In the genomic region with DNA sequence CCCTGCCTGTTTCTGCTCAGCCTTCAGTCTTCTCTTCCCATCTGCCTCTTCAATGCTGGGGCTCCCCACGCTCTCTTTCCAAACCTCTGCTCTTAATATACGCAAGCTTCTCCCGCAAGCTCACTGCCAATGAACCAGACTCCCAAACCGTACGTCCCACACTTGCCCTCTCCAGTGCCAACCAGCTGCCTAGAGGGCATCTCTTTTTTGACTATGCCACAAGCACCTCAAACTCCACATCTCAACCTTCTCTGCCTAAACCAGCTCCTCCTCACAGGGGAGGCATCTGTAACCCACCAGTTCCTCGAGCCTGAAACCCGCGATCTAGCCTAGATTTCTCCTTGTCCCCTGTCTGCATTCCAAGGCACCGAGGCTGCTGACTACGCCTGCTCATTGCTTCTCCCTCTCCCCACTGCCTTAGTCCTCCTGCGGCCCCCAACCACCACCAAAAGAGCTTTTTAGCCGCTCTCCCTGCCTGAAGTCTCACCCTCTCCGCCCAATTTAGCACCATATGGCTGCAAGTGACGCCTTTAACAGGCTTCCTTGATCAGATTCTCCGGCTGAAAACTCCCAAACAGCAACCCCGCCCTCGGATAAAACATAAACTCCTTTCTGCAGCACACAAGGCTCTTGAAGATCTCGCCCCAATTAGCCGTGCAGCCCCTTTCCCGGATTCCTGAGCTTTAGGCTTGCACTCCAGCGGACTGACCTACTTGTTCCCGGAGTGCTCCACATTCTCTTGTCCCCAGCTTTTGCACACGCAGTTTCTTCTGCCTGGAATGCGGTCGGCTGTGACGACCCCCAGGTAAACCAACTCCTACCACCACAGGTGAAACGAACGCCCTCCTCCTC, we compare ENCODE assay signal across 6 cellular contexts. TPM values are rescaled to one million over a fixed set of nuclear protein-coding genes. Genes with fewer than 3 reads are reported as not detected.
DNase-seq lines count a peak whose midpoint lies in the region; TF ChIP-seq lines count a peak whose summit lies in the region.

No MANE protein-coding gene starts in this region.

- H3K27me3 Mint-ChIP-seq in MCF 10A (ENCODE audit: insufficient read depth, unreplicated experiment): no peaks in the 10 kb centered on the region

- no peaks in the 10 kb centered on the region for H3K9me3 ChIP-seq in neural cell (ENCODE audit: low read length)

- CTCF ChIA-PET in MCF 10A (lab: Yijun Ruan, JAX): interaction anchor here (0.6 to 2.4 kb wide), 6 partner anchors 9 to 1020 kb away, joined by 3 to 11 read pairs (median 3); no protein-coding TSS in a partner anchor

- H3K4me3 ChIP-seq in neural cell (ENCODE audit: low read length): peak overlapping the region; percentile 79

- DNase-seq in NCI-H1694 treated with DMSO at 0.1 percent for 48 hours (lab: John Stamatoyannopoulos, UW): peak; percentile 28
- DNase-seq in NCI-H1694 (lab: John Stamatoyannopoulos, UW): no peak
- no peak for DNase-seq in MCF 10A (ENCODE audit: unreplicated experiment)
- no peak for DNase-seq in COR-L47 (lab: John Stamatoyannopoulos, UW)
- no peak for DNase-seq in GM20000 (ENCODE audit: low spot score)

- H3K4me3 Mint-ChIP-seq in MCF 10A (ENCODE audit: unreplicated experiment): peak overlapping the region; percentile 90

- peak overlapping the region; percentile 50 for H3K27ac ChIP-seq in neural cell (ENCODE audit: low read length)

- H3K9ac ChIP-seq in neural cell (ENCODE audit: low read length): peak overlapping the region; percentile 75

- no TSS peak for BruUV-seq in MCF 10A (replicated peaks; lab: Mats Ljungman, UMichigan)

- peak overlapping the region; percentile 92 for H3K4me2 ChIP-seq in neural cell (ENCODE audit: low read length)

- peaks cover 3% of the 10 kb centered on the region for H3F3A ChIP-seq in neural cell (ENCODE audit: insufficient read depth, low read length, poor library complexity, severe bottlenecking)

- TF ChIP-seq CTCF in MCF 10A (IDR thresholded peaks at IDR 0.05; ENCODE audit: unreplicated experiment) (no peak), neural cell (IDR thresholded peaks at IDR 0.05; ENCODE audit: poor library complexity, severe bottlenecking) (no peak), GM20000 (IDR thresholded peaks at IDR 0.05; ENCODE audit: extremely low read depth, missing control alignments) (no peak)

- H3K36me3 ChIP-seq in neural cell (ENCODE audit: insufficient read depth, low read length): no peaks in the 10 kb centered on the region

- H3K36me3 Mint-ChIP-seq in MCF 10A (ENCODE audit: insufficient read depth, unreplicated experiment): no peaks in the 10 kb centered on the region

- no peaks in the 10 kb centered on the region for H3K9me2 ChIP-seq in neural cell (ENCODE audit: insufficient read depth, low read length)

- no peaks in the 10 kb centered on the region for H3K27me3 ChIP-seq in neural cell (ENCODE audit: insufficient read depth, low read depth, low read length)

- peak overlapping the region; percentile 46 for H3K27ac Mint-ChIP-seq in MCF 10A (ENCODE audit: low read depth, unreplicated experiment)

- no peaks in the 10 kb centered on the region for H3K9me3 Mint-ChIP-seq in MCF 10A (ENCODE audit: unreplicated experiment)

- H4K20me1 ChIP-seq in neural cell (ENCODE audit: insufficient read depth): no peaks in the 10 kb centered on the region

- intact Hi-C loops in MCF 10A (cut with micrococcal nuclease): no loop called here

- no peak for TF ChIP-seq EP300 in neural cell (conservative IDR thresholded peaks at IDR 0.05; ENCODE audit: poor library complexity, severe bottlenecking)

- H2AFZ ChIP-seq in neural cell (ENCODE audit: low read depth, low read length): no peak overlapping the region

- POLR2A ChIA-PET in MCF 10A (lab: Yijun Ruan, JAX): interaction anchor here (0.6 to 2.6 kb wide), 7 partner anchors 9 to 362 kb away, joined by 3 to 20 read pairs (median 8); a partner anchor contains a TSS

- peaks cover 25% of the 10 kb centered on the region for H3K4me1 Mint-ChIP-seq in MCF 10A (ENCODE audit: insufficient read depth, unreplicated experiment)

- H3K79me2 ChIP-seq in neural cell (replicated peaks; ENCODE audit: insufficient read depth, low read length): peaks cover 32% of the 10 kb centered on the region

- TF ChIP-seq RAD21 in neural cell (conservative IDR thresholded peaks at IDR 0.05): no peak

TF ChIP-seq in neural cell, 6 proteins besides CTCF, POLR2A, EP300 and RAD21:
- TF ChIP-seq, protein P1, sequence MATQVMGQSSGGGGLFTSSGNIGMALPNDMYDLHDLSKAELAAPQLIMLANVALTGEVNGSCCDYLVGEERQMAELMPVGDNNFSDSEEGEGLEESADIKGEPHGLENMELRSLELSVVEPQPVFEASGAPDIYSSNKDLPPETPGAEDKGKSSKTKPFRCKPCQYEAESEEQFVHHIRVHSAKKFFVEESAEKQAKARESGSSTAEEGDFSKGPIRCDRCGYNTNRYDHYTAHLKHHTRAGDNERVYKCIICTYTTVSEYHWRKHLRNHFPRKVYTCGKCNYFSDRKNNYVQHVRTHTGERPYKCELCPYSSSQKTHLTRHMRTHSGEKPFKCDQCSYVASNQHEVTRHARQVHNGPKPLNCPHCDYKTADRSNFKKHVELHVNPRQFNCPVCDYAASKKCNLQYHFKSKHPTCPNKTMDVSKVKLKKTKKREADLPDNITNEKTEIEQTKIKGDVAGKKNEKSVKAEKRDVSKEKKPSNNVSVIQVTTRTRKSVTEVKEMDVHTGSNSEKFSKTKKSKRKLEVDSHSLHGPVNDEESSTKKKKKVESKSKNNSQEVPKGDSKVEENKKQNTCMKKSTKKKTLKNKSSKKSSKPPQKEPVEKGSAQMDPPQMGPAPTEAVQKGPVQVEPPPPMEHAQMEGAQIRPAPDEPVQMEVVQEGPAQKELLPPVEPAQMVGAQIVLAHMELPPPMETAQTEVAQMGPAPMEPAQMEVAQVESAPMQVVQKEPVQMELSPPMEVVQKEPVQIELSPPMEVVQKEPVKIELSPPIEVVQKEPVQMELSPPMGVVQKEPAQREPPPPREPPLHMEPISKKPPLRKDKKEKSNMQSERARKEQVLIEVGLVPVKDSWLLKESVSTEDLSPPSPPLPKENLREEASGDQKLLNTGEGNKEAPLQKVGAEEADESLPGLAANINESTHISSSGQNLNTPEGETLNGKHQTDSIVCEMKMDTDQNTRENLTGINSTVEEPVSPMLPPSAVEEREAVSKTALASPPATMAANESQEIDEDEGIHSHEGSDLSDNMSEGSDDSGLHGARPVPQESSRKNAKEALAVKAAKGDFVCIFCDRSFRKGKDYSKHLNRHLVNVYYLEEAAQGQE (IDR thresholded peaks at IDR 0.05; ENCODE audit: borderline replicate concordance): no peak
- TF ChIP-seq MXI1 (conservative IDR thresholded peaks at IDR 0.05; ENCODE audit: poor library complexity, severe bottlenecking) (no peak), TAF1 (IDR thresholded peaks at IDR 0.05; ENCODE audit: low read depth) (no peak), EZH2 (IDR thresholded peaks at IDR 0.05; ENCODE audit: borderline replicate concordance, insufficient read depth, low read length, poor library complexity, severe bottlenecking) (no peak), SMC3 (conservative IDR thresholded peaks at IDR 0.05; ENCODE audit: poor library complexity) (no peak), POLR2AphosphoS5 (IDR thresholded peaks at IDR 0.05) (no peak)

RNA-seq across cellular contexts. Expression of a gene that starts 1.5 kb away (rescaled TPM):
- total RNA-seq in MCF 10A (2022): 22.2 and 40.9 TPM in 2 replicates
- 36.8 and 50.9 TPM in 2 replicates for polyA plus RNA-seq in neural cell
- polyA minus RNA-seq in neural cell: 43.4 and 44.3 TPM in 2 replicates

RNA-seq across cellular contexts. Expression of a gene that starts 48.3 kb away (rescaled TPM):
- total RNA-seq in MCF 10A (2022): 24.4 and 32.8 TPM in 2 replicates
- polyA plus RNA-seq in neural cell: 22.2 and 45.7 TPM in 2 replicates
- polyA minus RNA-seq in neural cell: 39.9 and 47.2 TPM in 2 replicates

RNA-seq across cellular contexts. Expression of a gene that starts 48.7 kb away (rescaled TPM):
- total RNA-seq in MCF 10A (2022): 49.1 and 50.8 TPM in 2 replicates
- polyA plus RNA-seq in neural cell: 94.3 and 109 TPM in 2 replicates
- polyA minus RNA-seq in neural cell: 140 and 144 TPM in 2 replicates

RNA-seq across cellular contexts. Expression of a gene that starts 55.8 kb away (rescaled TPM):
- total RNA-seq in MCF 10A (2022): 10.0 and 16.7 TPM in 2 replicates
- polyA plus RNA-seq in neural cell: 16.1 and 16.2 TPM in 2 replicates
- polyA minus RNA-seq in neural cell: 20.1 and 23.9 TPM in 2 replicates
